20 cellular contexts compared by ENCODE assay signal in the genomic region with DNA sequence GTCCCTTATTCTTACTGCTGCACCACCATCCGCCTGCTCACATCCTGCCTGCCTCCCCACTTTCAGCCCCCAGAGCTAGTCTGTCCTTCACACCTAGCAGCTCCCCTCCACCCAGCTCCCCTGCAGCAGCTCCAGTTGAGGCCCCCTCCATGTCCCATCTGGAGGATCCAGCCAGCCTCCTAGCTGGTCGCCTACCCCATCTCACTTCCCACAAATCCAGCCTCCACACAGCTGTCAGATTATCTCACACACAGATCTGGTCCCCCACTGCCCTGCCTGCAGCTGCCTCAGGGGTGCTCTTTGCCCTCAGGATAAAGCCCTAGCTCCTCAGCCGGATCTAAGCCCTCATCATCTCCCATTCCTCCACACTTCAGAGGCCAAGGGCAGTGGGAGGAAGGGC. TPM values are rescaled to one million over a fixed set of nuclear protein-coding genes. Genes with fewer than 3 reads are reported as not detected.
A peak's percentile ranks its signal among the peaks of the same experiment; 100 is the strongest.
DNase-seq lines count a peak whose midpoint lies in the region; ATAC-seq and TF ChIP-seq lines count a peak whose summit lies in the region.
"Had no signal": no experiment of that assay in that cellular context is flagged by ENCODE, and none has a peak within 500 bp of the region (broad histone marks: within the 10 kb centered on the region; RNA-seq: fewer than 3 reads in every experiment).

No MANE protein-coding gene starts in this region.

- no peak overlapping the region for H3K4me3 Mint-ChIP-seq in activated T-helper 1 cell treated with anti-CD3 and anti-CD28 coated beads, Interleukin-12 subunit alpha, Interleukin-12 subunit beta, Interleukin-2, Interleukin-4 antibody, amounts not matched to agents 30 ng/mL and 10 ng/mL and 1 ng/mL, durations not matched to agents 14 hours and 24 hours and 36 hours
- H3K4me3 Mint-ChIP-seq: activated naive CD8-positive, alpha-beta T cell treated with anti-CD3 and anti-CD28 coated beads for 36 hours; CD8-positive, alpha-beta memory T cell had no signal

- WGBS in right lobe of liver (ENCODE audit: insufficient coverage, low coverage, low lambda C conversion rate, missing lambda C conversion rate) = 83% methylated on average over 3 of the region's 3 CpGs

- H3K27me3 Mint-ChIP-seq in activated T-helper 1 cell treated with anti-CD3 and anti-CD28 coated beads, Interleukin-12 subunit alpha, Interleukin-12 subunit beta, Interleukin-2, Interleukin-4 antibody, amounts not matched to agents 30 ng/mL and 10 ng/mL and 1 ng/mL, durations not matched to agents 14 hours and 24 hours and 36 hours (ENCODE audit: insufficient read depth) = no peaks in the 10 kb centered on the region
- H3K27me3 Mint-ChIP-seq: activated naive CD8-positive, alpha-beta T cell treated with anti-CD3 and anti-CD28 coated beads for 36 hours; CD8-positive, alpha-beta memory T cell had no signal

- H3K9me3 Mint-ChIP-seq in activated T-helper 1 cell treated with anti-CD3 and anti-CD28 coated beads, Interleukin-12 subunit alpha, Interleukin-12 subunit beta, Interleukin-2, Interleukin-4 antibody, amounts not matched to agents 30 ng/mL and 10 ng/mL and 1 ng/mL, durations not matched to agents 14 hours and 24 hours and 36 hours = no peaks in the 10 kb centered on the region
- H3K9me3 Mint-ChIP-seq: activated naive CD8-positive, alpha-beta T cell treated with anti-CD3 and anti-CD28 coated beads for 36 hours; brain; CD8-positive, alpha-beta memory T cell had no signal

- no peak for TF ChIP-seq CTCF in right lobe of liver (IDR thresholded peaks at IDR 0.05)

- H3K36me3 Mint-ChIP-seq in activated T-helper 1 cell treated with anti-CD3 and anti-CD28 coated beads, Interleukin-12 subunit alpha, Interleukin-12 subunit beta, Interleukin-2, Interleukin-4 antibody, amounts not matched to agents 30 ng/mL and 10 ng/mL and 1 ng/mL, durations not matched to agents 14 hours and 24 hours and 36 hours (ENCODE audit: low read depth) = peaks cover 12% of the 10 kb centered on the region

- DNase-seq in NCI-H524 (lab: John Stamatoyannopoulos, UW) (peak; percentile 22 to 60), NCI-H524 treated with DMSO at 0.1 percent for 48 hours (lab: John Stamatoyannopoulos, UW) (no peak), right lobe of liver (peak in 2 of 3 donors; percentile 16 to 37), substantia nigra (lab: John Stamatoyannopoulos, UW) (no peak), SHP77 (lab: John Stamatoyannopoulos, UW) (no peak)
- no peak for DNase-seq in activated T-helper 1 cell treated with anti-CD3 and anti-CD28 coated beads, Interleukin-12 subunit alpha, Interleukin-12 subunit beta, Interleukin-2, Interleukin-4 antibody, amounts not matched to agents 30 ng/mL and 10 ng/mL and 1 ng/mL, durations not matched to agents 14 hours and 24 hours and 36 hours (ENCODE audit: low spot score)
- no peak for DNase-seq in stimulated activated CD4-positive, alpha-beta T cell treated with anti-CD3 and anti-CD28 coated beads, Interleukin-4, amount 100 ng/mL, for 1 hour
- DNase-seq: 8988T; activated CD4-positive, alpha-beta T cell treated with anti-CD3 and anti-CD28 coated beads for 1 hour; activated naive CD8-positive, alpha-beta T cell treated with anti-CD3 and anti-CD28 coated beads for 36 hours; GF-D8; HCEC 1CT; MV-4-11; NCI-H1694 treated with DMSO at 0.1 percent for 48 hours; OCI-M1; right cardiac atrium; Right ventricle myocardium superior had no signal

- peaks cover 25% of the 10 kb centered on the region for H3K4me1 Mint-ChIP-seq in activated T-helper 1 cell treated with anti-CD3 and anti-CD28 coated beads, Interleukin-12 subunit alpha, Interleukin-12 subunit beta, Interleukin-2, Interleukin-4 antibody, amounts not matched to agents 30 ng/mL and 10 ng/mL and 1 ng/mL, durations not matched to agents 14 hours and 24 hours and 36 hours (ENCODE audit: low read depth)

- H3K9me3 ChIP-seq in right lobe of liver = no peaks in the 10 kb centered on the region

- no peak overlapping the region for H3K4me3 ChIP-seq in right lobe of liver

- no peak for TF ChIP-seq POLR2A in right lobe of liver (IDR thresholded peaks at IDR 0.05)

- H3K36me3 ChIP-seq in right lobe of liver = peaks cover 0 to 2% (median 0%) of the 10 kb centered on the region in 4 donors

- no peaks in the 10 kb centered on the region for H3K27me3 ChIP-seq in right lobe of liver

- H3K4me1 ChIP-seq in right lobe of liver = peaks cover 0 to 57% (median 26%) of the 10 kb centered on the region in 4 donors

- H3K27ac ChIP-seq in right lobe of liver (peak overlapping the region in 1 of 3 donors; percentile 74), substantia nigra (ENCODE audit: low read depth, low read length, poor library complexity, severe bottlenecking) (peak overlapping the region; percentile 18)

- intact Hi-C loops in activated T-helper 1 cell treated with anti-CD3 and anti-CD28 coated beads, Interleukin-12 subunit alpha, Interleukin-12 subunit beta, Interleukin-2, Interleukin-4 antibody, amounts not matched to agents 30 ng/mL and 10 ng/mL and 1 ng/mL, durations not matched to agents 14 hours and 24 hours and 36 hours (cut with micrococcal nuclease) = no loop called here
- intact Hi-C loops in right lobe of liver (cut with DNase I) = no loop called here

- ATAC-seq in right lobe of liver (no peak), HG03354 (IDR thresholded peaks at IDR 0.05; ENCODE audit: poor library complexity, severe bottlenecking, unreplicated experiment) (no peak)

- peak overlapping the region; percentile 7 for H3K27ac Mint-ChIP-seq in activated T-helper 1 cell treated with anti-CD3 and anti-CD28 coated beads, Interleukin-12 subunit alpha, Interleukin-12 subunit beta, Interleukin-2, Interleukin-4 antibody, amounts not matched to agents 30 ng/mL and 10 ng/mL and 1 ng/mL, durations not matched to agents 14 hours and 24 hours and 36 hours
- H3K27ac Mint-ChIP-seq: activated naive CD8-positive, alpha-beta T cell treated with anti-CD3 and anti-CD28 coated beads for 36 hours had no signal

RNA-seq across cellular contexts. Expression of a gene that starts 8.8 kb away (rescaled TPM):
- 102 TPM in 2 replicates for total RNA-seq in activated T-helper 1 cell treated with anti-CD3 and anti-CD28 coated beads, Interleukin-12 subunit alpha, Interleukin-12 subunit beta, Interleukin-2, Interleukin-4 antibody, amounts not matched to agents 30 ng/mL and 10 ng/mL and 1 ng/mL, durations not matched to agents 14 hours and 24 hours and 36 hours
- total RNA-seq in right lobe of liver = 1 to 10 TPM in 3 of 6 experiments, under 1 TPM in 3; 0.42 to 2.4 (median 1.1) TPM

RNA-seq across cellular contexts. Expression of a gene that starts 18.4 kb away (rescaled TPM):
- total RNA-seq in activated T-helper 1 cell treated with anti-CD3 and anti-CD28 coated beads, Interleukin-12 subunit alpha, Interleukin-12 subunit beta, Interleukin-2, Interleukin-4 antibody, amounts not matched to agents 30 ng/mL and 10 ng/mL and 1 ng/mL, durations not matched to agents 14 hours and 24 hours and 36 hours = 55.4 and 56.0 TPM in 2 replicates
- total RNA-seq in right lobe of liver = 10 to 100 TPM; 14.8 to 38.0 (median 17.3) TPM

Comparison
In these comparisons a context has a peak if more than half of its experiments do, and no peak if none do; other contexts are left out.
1. DNase-seq: peak in NCI-H524 (2 of 2) and right lobe of liver (2 of 3); none in NCI-H524 treated with DMSO at 0.1 percent for 48 hours (single experiment), activated T-helper 1 cell treated with anti-CD3 and anti-CD28 coated beads, Interleukin-12 subunit alpha, Interleukin-12 subunit beta, Interleukin-2, Interleukin-4 antibody, amounts not matched to agents 30 ng/mL and 10 ng/mL and 1 ng/mL, durations not matched to agents 14 hours and 24 hours and 36 hours (single experiment), substantia nigra (0 of 49), SHP77 (0 of 2) and stimulated activated CD4-positive, alpha-beta T cell treated with anti-CD3 and anti-CD28 coated beads, Interleukin-4, amount 100 ng/mL, for 1 hour (single experiment).
2. RNA of a gene that starts 8.8 kb away (total RNA-seq): 102 TPM in activated T-helper 1 cell treated with anti-CD3 and anti-CD28 coated beads, Interleukin-12 subunit alpha, Interleukin-12 subunit beta, Interleukin-2, Interleukin-4 antibody, amounts not matched to agents 30 ng/mL and 10 ng/mL and 1 ng/mL, durations not matched to agents 14 hours and 24 hours and 36 hours; 0.42 to 2.4 TPM in right lobe of liver; every median in the first group is over 10 times any median in the second.